In genomic region chr7:35254496-35255416, GRCh38 we compare ENCODE assay signal across 11 cellular contexts. TPM values are rescaled to one million over a fixed set of nuclear protein-coding genes. Genes with fewer than 3 reads are reported as not detected.
DNase-seq lines count a peak whose midpoint lies in the region; ATAC-seq and TF ChIP-seq lines count a peak whose summit lies in the region.
"Had no signal": no experiment of that assay in that cellular context is flagged by ENCODE, and none has a peak within 500 bp of the region (broad histone marks: within the 10 kb centered on the region; RNA-seq: fewer than 3 reads in every experiment).

No MANE protein-coding gene starts in this region.

- no peak overlapping the region for H3K27ac ChIP-seq in CD8-positive, alpha-beta T cell (ENCODE audit: low read depth, low read length)
- H3K27ac ChIP-seq in SJCRH30 (no peak overlapping the region), fibroblast of lung (ENCODE audit: insufficient read depth, low read length) (no peak overlapping the region)
- H3K27ac ChIP-seq: HL-60 had no signal

- POLR2A ChIA-PET in CD8-positive, alpha-beta T cell (lab: Charles Lee) = no interaction called here

- peaks cover 20% of the 10 kb centered on the region for H3K4me1 Mint-ChIP-seq in CD8-positive, alpha-beta T cell (ENCODE audit: low read depth)
- H3K4me1 Mint-ChIP-seq in osteocyte (ENCODE audit: unreplicated experiment) (peaks cover 11% of the 10 kb centered on the region), natural killer cell (peaks cover 0 to 16% of the 10 kb centered on the region in 2 donors)

- no peak overlapping the region for H3K4me3 ChIP-seq in CD8-positive, alpha-beta T cell (ENCODE audit: low read depth, low read length)
- H3K4me3 ChIP-seq in SJCRH30 (peak overlapping the region; percentile 65; the same call in 1 of the 2 replicates), fibroblast of lung (replicated peaks in 1 of 4; ENCODE audit: control extremely low read depth in 1 of 4, insufficient read depth in 1 of 4, low read depth in 3 of 4, low read length in 4 of 4) (peak overlapping the region in 1 of 4 experiments; percentile 45)

- H3K4me1 ChIP-seq in CD8-positive, alpha-beta T cell (ENCODE audit: insufficient read depth, low read length) = no peaks in the 10 kb centered on the region
- H3K4me1 ChIP-seq in SJCRH30 (no peaks in the 10 kb centered on the region), fibroblast of lung (ENCODE audit: control insufficient read depth, extremely low read depth, insufficient read depth, low read length) (no peaks in the 10 kb centered on the region)

- peaks cover 47% of the 10 kb centered on the region for H3K27me3 ChIP-seq in CD8-positive, alpha-beta T cell (ENCODE audit: insufficient read depth, low read length)
- peaks cover 9% of the 10 kb centered on the region; the same call in 1 of the 2 replicates for H3K27me3 ChIP-seq in SJCRH30
- peaks cover 49% of the 10 kb centered on the region for H3K27me3 ChIP-seq in fibroblast of lung (ENCODE audit: control insufficient read depth, insufficient read depth, low read length)

- H3K9ac ChIP-seq in fibroblast of lung (ENCODE audit: insufficient read depth, low read length) = no peak overlapping the region

- no peak for DNase-seq in CD8-positive, alpha-beta T cell
- DNase-seq in SJCRH30 (no peak), fibroblast of lung (ENCODE audit: low read depth in 2 of 2) (no peak), osteocyte (ENCODE audit: extremely low spot score, unreplicated experiment) (no peak), natural killer cell (no peak), occipital lobe (lab: John Stamatoyannopoulos, UW) (no peak)
- DNase-seq: effector CD4-positive, alpha-beta T cell had no signal

- H3K4me3 Mint-ChIP-seq in CD8-positive, alpha-beta T cell = peak overlapping the region; percentile 43
- H3K4me3 Mint-ChIP-seq in osteocyte (ENCODE audit: unreplicated experiment) = peak overlapping the region; percentile 51
- H3K4me3 Mint-ChIP-seq in natural killer cell = no peak overlapping the region

- H2AFZ ChIP-seq in fibroblast of lung (ENCODE audit: low read length) = no peak overlapping the region

- no peaks in the 10 kb centered on the region for H3K79me2 ChIP-seq in fibroblast of lung (ENCODE audit: control insufficient read depth, insufficient read depth, low read length)

- CTCF ChIA-PET in CD8-positive, alpha-beta T cell (lab: Charles Lee) = no interaction called here

- intact Hi-C loops in CD8-positive, alpha-beta T cell (cut with DNase I, micrococcal nuclease) = no loop called here
- intact Hi-C loops in natural killer cell (cut with micrococcal nuclease) = no loop called here

- H3K9me3 Mint-ChIP-seq in CD8-positive, alpha-beta T cell = no peaks in the 10 kb centered on the region
- H3K9me3 Mint-ChIP-seq in osteocyte (ENCODE audit: unreplicated experiment) (no peaks in the 10 kb centered on the region), natural killer cell (no peaks in the 10 kb centered on the region)
- H3K9me3 Mint-ChIP-seq: stimulated activated memory B cell treated with anti-CD40 and anti-IgM and Interleukin-4, amounts not matched to agents 10 μg/mL and 1 μg/mL and 100 μg/mL, for 72 hours had no signal

- peak overlapping the region; percentile 35 for H3K4me2 ChIP-seq in fibroblast of lung (ENCODE audit: extremely low read depth, insufficient read depth, low read length)

- no peaks in the 10 kb centered on the region for H3K36me3 ChIP-seq in CD8-positive, alpha-beta T cell (ENCODE audit: insufficient read depth, low read length)
- H3K36me3 ChIP-seq in SJCRH30 (no peaks in the 10 kb centered on the region), fibroblast of lung (ENCODE audit: control insufficient read depth, insufficient read depth, low read length) (no peaks in the 10 kb centered on the region)

- ATAC-seq in CD8-positive, alpha-beta T cell = no peak
- ATAC-seq in natural killer cell (no peak), HG03442 (IDR thresholded peaks at IDR 0.05; ENCODE audit: unreplicated experiment) (no peak), GM21390 (IDR thresholded peaks at IDR 0.05; ENCODE audit: unreplicated experiment) (no peak)

- no peaks in the 10 kb centered on the region for H4K20me1 ChIP-seq in fibroblast of lung (ENCODE audit: control insufficient read depth, extremely low read depth, insufficient read depth, low read length)

- peaks cover 80% of the 10 kb centered on the region for H3K27me3 Mint-ChIP-seq in CD8-positive, alpha-beta T cell (ENCODE audit: low read depth)
- H3K27me3 Mint-ChIP-seq in osteocyte (ENCODE audit: unreplicated experiment) (peaks cover 90% of the 10 kb centered on the region), natural killer cell (ENCODE audit: low read depth in 2 of 2) (peaks cover 70 to 80% of the 10 kb centered on the region in 2 donors)

- no peak for TF ChIP-seq CTCF in CD8-positive, alpha-beta T cell (IDR thresholded peaks at IDR 0.05)
- TF ChIP-seq CTCF in fibroblast of lung (conservative IDR thresholded peaks at IDR 0.05 in 1 of 2, IDR thresholded peaks at IDR 0.05 in 1 of 2; ENCODE audit: low read depth in 1 of 2, low read length in 2 of 2) (no peak), osteocyte (IDR thresholded peaks at IDR 0.05) (no peak), natural killer cell (IDR thresholded peaks at IDR 0.05) (no peak)

- H3K9me3 ChIP-seq in CD8-positive, alpha-beta T cell (ENCODE audit: low read length) = no peaks in the 10 kb centered on the region
- H3K9me3 ChIP-seq in SJCRH30 (replicated peaks) (no peaks in the 10 kb centered on the region), fibroblast of lung (ENCODE audit: control insufficient read depth, insufficient read depth, low read depth, low read length) (no peaks in the 10 kb centered on the region)

- H3K36me3 Mint-ChIP-seq in CD8-positive, alpha-beta T cell = no peaks in the 10 kb centered on the region
- H3K36me3 Mint-ChIP-seq in osteocyte (ENCODE audit: unreplicated experiment) (peaks cover 3% of the 10 kb centered on the region), natural killer cell (no peaks in the 10 kb centered on the region)
- H3K36me3 Mint-ChIP-seq: stimulated activated memory B cell treated with anti-CD40 and anti-IgM and Interleukin-4, amounts not matched to agents 10 μg/mL and 1 μg/mL and 100 μg/mL, for 72 hours had no signal

- H3K27ac Mint-ChIP-seq in CD8-positive, alpha-beta T cell = no peak overlapping the region
- no peak overlapping the region for H3K27ac Mint-ChIP-seq in osteocyte (ENCODE audit: unreplicated experiment)
- H3K27ac Mint-ChIP-seq in natural killer cell = no peak overlapping the region
- H3K27ac Mint-ChIP-seq: stimulated activated memory B cell treated with anti-CD40 and anti-IgM and Interleukin-4, amounts not matched to agents 10 μg/mL and 1 μg/mL and 100 μg/mL, for 72 hours had no signal

RNA-seq across cellular contexts. Expression of gene TBX20, which starts 0.9 kb away (rescaled TPM):
- total RNA-seq in CD8-positive, alpha-beta T cell = not detected
- total RNA-seq in SJCRH30 (2014; rRNA removed; shearing (Covaris generic)) = 2.0 and 2.6 TPM in 2 replicates
- total RNA-seq in fibroblast of lung = not detected in 2 replicates
- polyA plus RNA-seq in fibroblast of lung = 0.05 and 0.07 TPM in 2 replicates
- polyA plus RNA-seq in fibroblast of lung (2012) = 0.09 TPM in 1 of 2 replicates, not detected in the other
- not detected in 2 replicates for polyA minus RNA-seq in fibroblast of lung (ENCODE audit: low replicate concordance)
- total RNA-seq in osteocyte = not detected in 2 replicates
- total RNA-seq in natural killer cell = not detected
- total RNA-seq in occipital lobe = not detected
